In genomic region chr22:40289991-40290459, GRCh38 we compare ENCODE assay signal across 10 cellular contexts. TPM values are rescaled to one million over a fixed set of nuclear protein-coding genes. Genes with fewer than 3 reads are reported as not detected.
DNase-seq lines count a peak whose midpoint lies in the region; ATAC-seq and TF ChIP-seq lines count a peak whose summit lies in the region.
"Had no signal": no experiment of that assay in that cellular context is flagged by ENCODE, and none has a peak within 500 bp of the region (broad histone marks: within the 10 kb centered on the region; RNA-seq: fewer than 3 reads in every experiment).

No MANE protein-coding gene starts in this region.

- DNase-seq in GM20000 (ENCODE audit: low spot score): peak; percentile 55
- peak; percentile 63 for DNase-seq in activated CD4-positive, CD25-positive, alpha-beta regulatory T cell treated with anti-CD3 and anti-CD28 coated beads, Interleukin-2, amount 50 U/mL, for 72 hours
- DNase-seq in dermis blood vessel endothelial cell: peak; percentile 27
- DNase-seq in stimulated activated CD4-positive, alpha-beta T cell treated with anti-CD3 and anti-CD28 coated beads, TNF-alpha, amount 100 ng/mL, for 24 hours (ENCODE audit: low read depth in 3 of 3): peak; percentile 35 to 59 (median 44)
- DNase-seq in NCI-H82 treated with DMSO at 0.1 percent for 48 hours (lab: John Stamatoyannopoulos, UW; ENCODE audit: unreplicated experiment): no peak
- no peak for DNase-seq in SKM-1 treated with dmso at 0.1 percent for 144 hours (lab: John Stamatoyannopoulos, UW; ENCODE audit: unreplicated experiment)
- DNase-seq: amygdala, nucleus accumbens had no signal

- no peak for TF ChIP-seq CTCF in GM20000 (IDR thresholded peaks at IDR 0.05; ENCODE audit: extremely low read depth, missing control alignments)

- no peak for ATAC-seq in GM18868 (IDR thresholded peaks at IDR 0.05; ENCODE audit: unreplicated experiment)
- ATAC-seq in GM21390 (IDR thresholded peaks at IDR 0.05; ENCODE audit: unreplicated experiment): no peak

RNA-seq across cellular contexts. Expression of gene ADSL, which starts 56.3 kb away (rescaled TPM):
- 158 and 217 TPM in 2 replicates for total RNA-seq in dermis blood vessel endothelial cell

Comparison
In these comparisons a context has a peak if more than half of its experiments do, and no peak if none do; other contexts are left out.
1. DNase-seq: peak in GM20000 (single experiment), activated CD4-positive, CD25-positive, alpha-beta regulatory T cell treated with anti-CD3 and anti-CD28 coated beads, Interleukin-2, amount 50 U/mL, for 72 hours (single experiment), dermis blood vessel endothelial cell (single experiment) and stimulated activated CD4-positive, alpha-beta T cell treated with anti-CD3 and anti-CD28 coated beads, TNF-alpha, amount 100 ng/mL, for 24 hours (3 of 3); none in NCI-H82 treated with DMSO at 0.1 percent for 48 hours (single experiment) and SKM-1 treated with dmso at 0.1 percent for 144 hours (single experiment).